1 cellular context compared by ENCODE assay signal in genomic region chr21:37231671-37232070, GRCh38.
TF ChIP-seq lines count a peak whose summit lies in the region.

No MANE protein-coding gene starts in this region.

TF ChIP-seq in GM23338, 12 proteins besides CTCF, POLR2A, EP300 and RAD21:
- TF ChIP-seq ZNF462 (CRISPR knock-in tag; IDR thresholded peaks at IDR 0.05) (no peak), STAT1 (IDR thresholded peaks at IDR 0.05; ENCODE audit: unreplicated experiment) (no peak), NANOG (IDR thresholded peaks at IDR 0.05; ENCODE audit: borderline replicate concordance) (no peak), EZH2 (IDR thresholded peaks at IDR 0.05; ENCODE audit: low read depth, unreplicated experiment) (no peak), ETS1 (IDR thresholded peaks at IDR 0.05) (no peak), ZNF331 (CRISPR knock-in tag; IDR thresholded peaks at IDR 0.05; ENCODE audit: low read depth) (no peak), JUNB (IDR thresholded peaks at IDR 0.05; ENCODE audit: unreplicated experiment) (no peak), POLR2AphosphoS5 (IDR thresholded peaks at IDR 0.05; ENCODE audit: low read depth) (no peak), CREB1 (CRISPR knock-in tag; IDR thresholded peaks at IDR 0.05; ENCODE audit: low read depth) (no peak)
